In genomic region chr3:191328383-191328962, GRCh38 we compare ENCODE assay signal across 9 cellular contexts. TPM values are rescaled to one million over a fixed set of nuclear protein-coding genes. Genes with fewer than 3 reads are reported as not detected.
DNase-seq lines count a peak whose midpoint lies in the region; ATAC-seq and TF ChIP-seq lines count a peak whose summit lies in the region.
"Had no signal": no experiment of that assay in that cellular context is flagged by ENCODE, and none has a peak within 500 bp of the region (broad histone marks: within the 10 kb centered on the region; RNA-seq: fewer than 3 reads in every experiment).

No MANE protein-coding gene starts in this region.

- no peaks in the 10 kb centered on the region for H3K27me3 ChIP-seq in SK-N-SH (ENCODE audit: insufficient read depth)
- no peaks in the 10 kb centered on the region for H3K27me3 ChIP-seq in hepatocyte

- POLR2A ChIA-PET in SK-N-SH (lab: Yijun Ruan, JAX), result interaction anchor here (1.3 kb wide), 1 partner anchor 16 kb away, joined by 3 read pairs; no protein-coding TSS in a partner anchor

- no peak for TF ChIP-seq CTCF in SK-N-SH (IDR thresholded peaks at IDR 0.05)
- TF ChIP-seq CTCF in hepatocyte (IDR thresholded peaks at IDR 0.05; ENCODE audit: poor library complexity), result no peak

- CTCF ChIA-PET in SK-N-SH (lab: Yijun Ruan, JAX), result no interaction called here

- H3K4me3 ChIP-seq in SK-N-SH (ENCODE audit: low read depth in 2 of 2, low read length in 1 of 2) (peak overlapping the region; percentile 93), hepatocyte (peak overlapping the region; percentile 83)

- no peaks in the 10 kb centered on the region; the same call in 1 of the 2 replicates for H4K20me1 ChIP-seq in SK-N-SH (ENCODE audit: insufficient read depth)
- H4K20me1 ChIP-seq in hepatocyte (ENCODE audit: insufficient read depth, poor library complexity, severe bottlenecking), result peaks cover 11% of the 10 kb centered on the region

- H2AFZ ChIP-seq in SK-N-SH (ENCODE audit: low read depth), result peak overlapping the region; percentile 97
- peak overlapping the region; percentile 88 for H2AFZ ChIP-seq in hepatocyte

- peaks cover 18% of the 10 kb centered on the region for H3K4me1 Mint-ChIP-seq in activated T-cell treated with anti-CD3 and anti-CD28 coated beads, Interleukin-2, amount 50 U/mL, for 72 hours (ENCODE audit: low read depth)
- H3K4me1 Mint-ChIP-seq in stimulated activated naive B cell treated with anti-CD40 and anti-IgM and Interleukin-4, amounts not matched to agents 10 μg/mL and 1 μg/mL and 100 μg/mL, for 72 hours, result peaks cover 19 to 39% of the 10 kb centered on the region in 2 donors

- H3K9me3 ChIP-seq in SK-N-SH (no peaks in the 10 kb centered on the region), hepatocyte (ENCODE audit: low read depth) (no peaks in the 10 kb centered on the region)

- peaks cover 43% of the 10 kb centered on the region for H3K79me2 ChIP-seq in SK-N-SH (ENCODE audit: insufficient read depth)
- peaks cover 33% of the 10 kb centered on the region for H3K79me2 ChIP-seq in hepatocyte

- peak; percentile 24 for DNase-seq in SK-N-SH
- DNase-seq in activated T-cell treated with anti-CD3 and anti-CD28 coated beads, Interleukin-2, amount 50 U/mL, for 72 hours, result no peak
- DNase-seq in hepatocyte (ENCODE audit: low spot score), result peak; percentile 28
- DNase-seq in stimulated activated naive B cell treated with anti-CD40 and anti-IgM and Interleukin-4, amounts not matched to agents 10 μg/mL and 1 μg/mL and 100 μg/mL, for 72 hours, result no peak
- DNase-seq in NCI-H2196 treated with DMSO at 0.1 percent for 48 hours (lab: John Stamatoyannopoulos, UW; ENCODE audit: unreplicated experiment), result no peak
- DNase-seq in NOMO-1 (lab: John Stamatoyannopoulos, UW; ENCODE audit: unreplicated experiment in 2 of 2), result no peak

- H3K4me1 ChIP-seq in SK-N-SH (ENCODE audit: control insufficient read depth in 1 of 2, insufficient read depth in 2 of 2, low read depth in 1 of 2, low read length in 1 of 2) (peaks cover 18 to 31% of the 10 kb centered on the region in 2 experiments; a peak in 3 of 4 replicates), hepatocyte (ENCODE audit: insufficient read depth) (peaks cover 13% of the 10 kb centered on the region)

- H3K27ac Mint-ChIP-seq in activated T-cell treated with anti-CD3 and anti-CD28 coated beads, Interleukin-2, amount 50 U/mL, for 72 hours, result peak overlapping the region; percentile 5
- H3K27ac Mint-ChIP-seq in stimulated activated naive B cell treated with anti-CD40 and anti-IgM and Interleukin-4, amounts not matched to agents 10 μg/mL and 1 μg/mL and 100 μg/mL, for 72 hours, result peak overlapping the region; percentile 77

- peaks cover 23% of the 10 kb centered on the region for H3K27me3 Mint-ChIP-seq in activated T-cell treated with anti-CD3 and anti-CD28 coated beads, Interleukin-2, amount 50 U/mL, for 72 hours (ENCODE audit: low read depth)
- no peaks in the 10 kb centered on the region for H3K27me3 Mint-ChIP-seq in stimulated activated naive B cell treated with anti-CD40 and anti-IgM and Interleukin-4, amounts not matched to agents 10 μg/mL and 1 μg/mL and 100 μg/mL, for 72 hours

- no peak for TF ChIP-seq EP300 in SK-N-SH (IDR thresholded peaks at IDR 0.05; ENCODE audit: borderline replicate concordance in 1 of 2, low read depth in 1 of 2, low read length in 1 of 2)

- no peak for ATAC-seq in SK-N-SH treated with all-trans-retinoic acid at 6 μM for 48 hours
- peak; percentile 69 to 79 for ATAC-seq in activated T-cell treated with anti-CD3 and anti-CD28 coated beads, Interleukin-2, amount 50 U/mL, for 72 hours (replicated peaks in 1 of 2)
- no peak for ATAC-seq in stimulated activated naive B cell treated with anti-CD40 and anti-IgM and Interleukin-4, amounts not matched to agents 10 μg/mL and 1 μg/mL and 100 μg/mL, for 72 hours (replicated peaks)
- ATAC-seq in GM18873 (IDR thresholded peaks at IDR 0.05; ENCODE audit: low FRiP score, unreplicated experiment), result no peak

- H3K9ac ChIP-seq in SK-N-SH, result peak overlapping the region; percentile 94

- no peaks in the 10 kb centered on the region for H3K36me3 ChIP-seq in SK-N-SH (replicated peaks in 1 of 2; ENCODE audit: control insufficient read depth in 1 of 2, insufficient read depth in 2 of 2, low read length in 1 of 2)
- H3K36me3 ChIP-seq in hepatocyte (replicated peaks; ENCODE audit: insufficient read depth, low read depth), result no peaks in the 10 kb centered on the region

- peaks cover 0 to under 1% of the 10 kb centered on the region in 2 donors for H3K9me3 Mint-ChIP-seq in activated T-cell treated with anti-CD3 and anti-CD28 coated beads, Interleukin-2, amount 50 U/mL, for 72 hours
- H3K9me3 Mint-ChIP-seq in stimulated activated naive B cell treated with anti-CD40 and anti-IgM and Interleukin-4, amounts not matched to agents 10 μg/mL and 1 μg/mL and 100 μg/mL, for 72 hours, result no peaks in the 10 kb centered on the region

- peak overlapping the region; percentile 82 for H3K4me2 ChIP-seq in SK-N-SH
- H3K4me2 ChIP-seq in hepatocyte, result peak overlapping the region; percentile 77

- H3F3A ChIP-seq in SK-N-SH (replicated peaks; ENCODE audit: insufficient read depth), result peaks cover 19% of the 10 kb centered on the region

- H3K4me3 Mint-ChIP-seq in activated T-cell treated with anti-CD3 and anti-CD28 coated beads, Interleukin-2, amount 50 U/mL, for 72 hours, result peak overlapping the region; percentile 43 to 72
- H3K4me3 Mint-ChIP-seq in stimulated activated naive B cell treated with anti-CD40 and anti-IgM and Interleukin-4, amounts not matched to agents 10 μg/mL and 1 μg/mL and 100 μg/mL, for 72 hours, result peak overlapping the region; percentile 89 to 90

- peaks cover 2% of the 10 kb centered on the region in 2 donors for H3K36me3 Mint-ChIP-seq in activated T-cell treated with anti-CD3 and anti-CD28 coated beads, Interleukin-2, amount 50 U/mL, for 72 hours (ENCODE audit: insufficient read depth in 2 of 2)
- H3K36me3 Mint-ChIP-seq in stimulated activated naive B cell treated with anti-CD40 and anti-IgM and Interleukin-4, amounts not matched to agents 10 μg/mL and 1 μg/mL and 100 μg/mL, for 72 hours, result peaks cover 4 to 6% of the 10 kb centered on the region in 2 donors

- H3K27ac ChIP-seq in SK-N-SH (ENCODE audit: low read depth in 2 of 2, low read length in 1 of 2) (peak overlapping the region; percentile 85 to 92), hepatocyte (peak overlapping the region; percentile 98)

- no peak for TF ChIP-seq RAD21 in SK-N-SH (IDR thresholded peaks at IDR 0.05; ENCODE audit: low read length)

- 82% methylated on average over 9 of the region's 9 CpGs for WGBS in SK-N-SH (ENCODE audit: low lambda C conversion rate)
- 45% methylated on average over 9 of the region's 9 CpGs for WGBS in hepatocyte (ENCODE audit: low lambda C conversion rate, missing lambda C conversion rate)

- H3K9me2 ChIP-seq in SK-N-SH (no peaks in the 10 kb centered on the region), hepatocyte (replicated peaks; ENCODE audit: insufficient read depth) (no peaks in the 10 kb centered on the region)

TF ChIP-seq in SK-N-SH, 30 proteins besides CTCF, POLR2A, EP300 and RAD21 (continues in another document):
- no peak for TF ChIP-seq ELF1 (IDR thresholded peaks at IDR 0.05)
- no peak for TF ChIP-seq FOXM1 (IDR thresholded peaks at IDR 0.05; ENCODE audit: low read depth)
- TF ChIP-seq RCOR1 (IDR thresholded peaks at IDR 0.05; ENCODE audit: low read length), result no peak
- TF ChIP-seq NFIC (IDR thresholded peaks at IDR 0.05; ENCODE audit: borderline replicate concordance), result no peak

TF ChIP-seq in SK-N-SH treated with all-trans-retinoic acid at 6 μM for 48 hours, 23 proteins besides CTCF, POLR2A, EP300 and RAD21 (continues in another document):
- TF ChIP-seq PPARA (CRISPR knock-in tag; IDR thresholded peaks at IDR 0.05; ENCODE audit: borderline replicate concordance) (no peak), CSDC2 (CRISPR knock-in tag; IDR thresholded peaks at IDR 0.05) (no peak), ZFP3 (CRISPR knock-in tag; IDR thresholded peaks at IDR 0.05) (no peak), ZNF70 (CRISPR knock-in tag; IDR thresholded peaks at IDR 0.05) (no peak), TCF4 (CRISPR knock-in tag; IDR thresholded peaks at IDR 0.05; ENCODE audit: borderline replicate concordance) (no peak), TOX (CRISPR knock-in tag; IDR thresholded peaks at IDR 0.05; ENCODE audit: borderline replicate concordance) (no peak), ESRRG (CRISPR knock-in tag; IDR thresholded peaks at IDR 0.05) (no peak), PATZ1 (CRISPR knock-in tag; IDR thresholded peaks at IDR 0.05; ENCODE audit: borderline replicate concordance) (no peak), RARB (CRISPR knock-in tag; IDR thresholded peaks at IDR 0.05) (no peak), ZNF8 (CRISPR knock-in tag; IDR thresholded peaks at IDR 0.05) (no peak), GLIS3 (CRISPR knock-in tag; IDR thresholded peaks at IDR 0.05) (no peak)

RNA-seq across cellular contexts. Expression of gene CCDC50, which starts 0.7 kb away (rescaled TPM):
- polyA plus RNA-seq in SK-N-SH (2012; rRNA removed) (21.9 and 23.6 TPM in 2 replicates), hepatocyte (31.6 and 34.9 TPM in 2 replicates)
- 28.2 and 33.5 TPM in 2 replicates for polyA plus RNA-seq in SK-N-SH (2012; cell fraction: cytosol; rRNA removed)
- 15.1 and 22.2 TPM in 2 replicates for polyA plus RNA-seq in SK-N-SH (2012; cell fraction: nucleus; rRNA removed)
- 10 to 100 TPM; 29.4 to 35.9 TPM for total RNA-seq in activated T-cell treated with anti-CD3 and anti-CD28 coated beads, Interleukin-2, amount 50 U/mL, for 72 hours
- 49.6 and 54.6 TPM in 2 replicates for total RNA-seq in hepatocyte

RNA-seq across cellular contexts. Expression of gene UTS2B, which starts 1.9 kb away (rescaled TPM):
- polyA plus RNA-seq in SK-N-SH (2012; rRNA removed) (0.03 and 0.23 TPM in 2 replicates), hepatocyte (0.19 and 0.29 TPM in 2 replicates)
- polyA plus RNA-seq in SK-N-SH (2012; cell fraction: cytosol; rRNA removed), result 0.07 and 0.21 TPM in 2 replicates
- 0.21 and 0.42 TPM in 2 replicates for polyA plus RNA-seq in SK-N-SH (2012; cell fraction: nucleus; rRNA removed)
- total RNA-seq in activated T-cell treated with anti-CD3 and anti-CD28 coated beads, Interleukin-2, amount 50 U/mL, for 72 hours, result not detected
- total RNA-seq in hepatocyte, result 0.07 TPM in 1 of 2 replicates, not detected in the other
- total RNA-seq: activated naive CD4-positive, alpha-beta T cell treated with anti-CD3 and anti-CD28 coated beads, Interleukin-2, amount 50 U/mL, for 72 hours had no signal

Comparison
In these comparisons a context has a peak if more than half of its experiments do, and no peak if none do; other contexts are left out.
1. DNase-seq: peak in SK-N-SH (single experiment) and hepatocyte (single experiment); none in activated T-cell treated with anti-CD3 and anti-CD28 coated beads, Interleukin-2, amount 50 U/mL, for 72 hours (0 of 2), stimulated activated naive B cell treated with anti-CD40 and anti-IgM and Interleukin-4, amounts not matched to agents 10 μg/mL and 1 μg/mL and 100 μg/mL, for 72 hours (single experiment), NCI-H2196 treated with DMSO at 0.1 percent for 48 hours (single experiment) and NOMO-1 (0 of 2).
2. ATAC-seq: peak in activated T-cell treated with anti-CD3 and anti-CD28 coated beads, Interleukin-2, amount 50 U/mL, for 72 hours (2 of 2); none in SK-N-SH treated with all-trans-retinoic acid at 6 μM for 48 hours (single experiment), stimulated activated naive B cell treated with anti-CD40 and anti-IgM and Interleukin-4, amounts not matched to agents 10 μg/mL and 1 μg/mL and 100 μg/mL, for 72 hours (0 of 2) and GM18873 (single experiment).